In the genomic region with DNA sequence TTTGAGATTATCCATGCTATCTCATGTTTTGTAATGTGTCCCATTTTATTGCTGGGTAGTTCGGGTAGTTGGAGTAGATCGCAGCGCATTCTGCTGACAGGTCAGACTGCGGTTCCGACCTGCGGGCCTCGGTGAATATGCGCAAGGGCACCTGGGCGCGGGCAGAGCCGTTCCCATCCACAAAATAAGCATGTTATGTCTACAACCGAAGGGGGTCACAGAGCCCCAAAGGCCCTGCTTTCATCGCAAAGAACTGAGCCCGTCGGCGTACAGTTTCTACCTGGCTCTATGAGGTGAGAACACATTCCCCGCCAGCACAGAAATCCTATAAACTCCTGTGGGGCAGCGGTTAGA, we compare ENCODE assay signal across 8 cellular contexts.
A peak's percentile ranks its signal among the peaks of the same experiment; 100 is the strongest.
DNase-seq lines count a peak whose midpoint lies in the region; ATAC-seq and TF ChIP-seq lines count a peak whose summit lies in the region.

No MANE protein-coding gene starts in this region.

- no peak for TF ChIP-seq EP300 in ovary (IDR thresholded peaks at IDR 0.05)

- H3K9me3 ChIP-seq in ES-I3 (ENCODE audit: control insufficient read depth, insufficient read depth, low read length) = no peaks in the 10 kb centered on the region
- peaks cover 0 to 2% of the 10 kb centered on the region in 2 donors for H3K9me3 ChIP-seq in ovary

- peak overlapping the region; percentile 98 for H3K4me3 Mint-ChIP-seq in endothelial cell (ENCODE audit: unreplicated experiment)

- no peaks in the 10 kb centered on the region for H3K27me3 ChIP-seq in ovary

- no peaks in the 10 kb centered on the region for H3K9me3 Mint-ChIP-seq in endothelial cell (ENCODE audit: unreplicated experiment)

- H3K36me3 ChIP-seq in ES-I3 (ENCODE audit: insufficient read depth, low read length) (no peaks in the 10 kb centered on the region), ovary (no peaks in the 10 kb centered on the region)

- H3K36me3 Mint-ChIP-seq in endothelial cell (ENCODE audit: low read depth, unreplicated experiment) = peaks cover 4% of the 10 kb centered on the region

- TF ChIP-seq POLR2A in NB4 (IDR thresholded peaks at IDR 0.05; ENCODE audit: extremely low read depth, insufficient read length) (no peak), ovary (IDR thresholded peaks at IDR 0.05) (no peak)

- TF ChIP-seq CTCF in NB4 (IDR thresholded peaks at IDR 0.05; ENCODE audit: low read depth, low read length) (no peak), endothelial cell (IDR thresholded peaks at IDR 0.05; ENCODE audit: unreplicated experiment) (no peak), ovary (IDR thresholded peaks at IDR 0.05) (no peak)

- no peaks in the 10 kb centered on the region for H3K4me1 ChIP-seq in ES-I3 (ENCODE audit: insufficient read depth, low read length)
- peaks cover 4% of the 10 kb centered on the region for H3K4me1 ChIP-seq in ovary (ENCODE audit: insufficient read depth)

- intact Hi-C loops in ovary (cut with DNase I) = no loop called here

- no peak for DNase-seq in NB4 (ENCODE audit: low read depth)
- no peak for DNase-seq in endothelial cell (ENCODE audit: low spot score)
- DNase-seq in ovary = no peak
- DNase-seq in DMS53 (lab: John Stamatoyannopoulos, UW) = no peak
- DNase-seq in effector CD4-positive, alpha-beta T cell = no peak

- peak overlapping the region; percentile 63 for H3K9ac ChIP-seq in ES-I3 (ENCODE audit: low read depth, low read length)

- H3K27me3 Mint-ChIP-seq in endothelial cell (ENCODE audit: unreplicated experiment) = peaks cover 15% of the 10 kb centered on the region

- WGBS in ovary, 3 donors = 5 to 13% (median 11%) methylated on average over 18 of the region's 18 CpGs

- H3K4me3 ChIP-seq in NB4 (ENCODE audit: low read depth, low read length) (peak overlapping the region; percentile 44), ovary (peak overlapping the region; percentile 42)

- H3K27ac ChIP-seq in ovary = no peak overlapping the region

- H3K4me1 Mint-ChIP-seq in endothelial cell (ENCODE audit: unreplicated experiment) = peaks cover 12% of the 10 kb centered on the region

- peak overlapping the region; percentile 32 for H3K27ac Mint-ChIP-seq in endothelial cell (ENCODE audit: unreplicated experiment)

- ATAC-seq in HG02852 (IDR thresholded peaks at IDR 0.05; ENCODE audit: unreplicated experiment) (no peak), HG02759 (IDR thresholded peaks at IDR 0.05; ENCODE audit: unreplicated experiment) (no peak)
